Comparison of ENCODE assay signal across 10 cellular contexts in genomic region chr14:54642950-54643695, GRCh38.
A peak's percentile ranks its signal among the peaks of the same experiment; 100 is the strongest.
DNase-seq lines count a peak whose midpoint lies in the region; ATAC-seq and TF ChIP-seq lines count a peak whose summit lies in the region.
"Had no signal": no experiment of that assay in that cellular context is flagged by ENCODE, and none has a peak within 500 bp of the region (broad histone marks: within the 10 kb centered on the region; RNA-seq: fewer than 3 reads in every experiment).

No MANE protein-coding gene starts in this region.

- TF ChIP-seq CTCF in OCI-LY1 (IDR thresholded peaks at IDR 0.05; ENCODE audit: low read length) (peak; percentile 38; the same call in 1 of the 2 replicates), smooth muscle cell (IDR thresholded peaks at IDR 0.05; ENCODE audit: borderline replicate concordance, insufficient read depth, poor library complexity, severe bottlenecking) (peak; percentile 25), tibial artery (IDR thresholded peaks at IDR 0.05) (peak in 1 of 2 experiments; percentile 14)

- no peaks in the 10 kb centered on the region for H3K9me3 ChIP-seq in OCI-LY1 (ENCODE audit: low read length)
- H3K9me3 ChIP-seq in smooth muscle cell (replicated peaks; ENCODE audit: low read depth): no peaks in the 10 kb centered on the region
- no peaks in the 10 kb centered on the region for H3K9me3 ChIP-seq in tibial artery

- H3K36me3 ChIP-seq in OCI-LY1 (ENCODE audit: insufficient read depth, low read length): no peaks in the 10 kb centered on the region
- H3K36me3 ChIP-seq in smooth muscle cell (ENCODE audit: low read depth): no peaks in the 10 kb centered on the region
- H3K36me3 ChIP-seq in tibial artery: no peaks in the 10 kb centered on the region

- no peaks in the 10 kb centered on the region for H3K27me3 ChIP-seq in OCI-LY1 (ENCODE audit: insufficient read depth, low read length)
- no peaks in the 10 kb centered on the region for H3K27me3 ChIP-seq in smooth muscle cell (ENCODE audit: low read depth)
- H3K27me3 ChIP-seq in tibial artery: no peaks in the 10 kb centered on the region

- peak; percentile 18 for DNase-seq in NCI-H82 (lab: John Stamatoyannopoulos, UW)
- no peak for DNase-seq in NCI-H82 treated with DMSO at 0.1 percent for 48 hours (lab: John Stamatoyannopoulos, UW; ENCODE audit: unreplicated experiment)
- peak; percentile 23 for DNase-seq in fibroblast of gingiva (ENCODE audit: low read depth)
- no peak for DNase-seq in smooth muscle cell (lab: John Stamatoyannopoulos, UW; ENCODE audit: unreplicated experiment)
- DNase-seq in tibial artery: no peak
- DNase-seq in NCI-H446 treated with DMSO at 0.1 percent for 48 hours (lab: John Stamatoyannopoulos, UW): no peak
- DNase-seq: activated B cell treated with CpG ODN at 0.5 μM for 24 hours had no signal

- no peak overlapping the region for H3K4me3 ChIP-seq in OCI-LY1 (ENCODE audit: low read depth, low read length, poor library complexity, severe bottlenecking)
- H3K4me3 ChIP-seq in smooth muscle cell: no peak overlapping the region
- H3K4me3 ChIP-seq in tibial artery: no peak overlapping the region

- intact Hi-C loops in tibial artery (cut with DNase I; ENCODE audit: low total_unique reads): no loop called here

- no peaks in the 10 kb centered on the region for H4K20me1 ChIP-seq in OCI-LY1 (ENCODE audit: insufficient read depth, low read length)
- no peaks in the 10 kb centered on the region for H4K20me1 ChIP-seq in smooth muscle cell (ENCODE audit: low read depth)

- H3K9me2 ChIP-seq in OCI-LY1 (ENCODE audit: low read depth, low read length): no peaks in the 10 kb centered on the region

- H3K27ac ChIP-seq in OCI-LY1 (ENCODE audit: low read depth, low read length, poor library complexity, severe bottlenecking) (no peak overlapping the region), smooth muscle cell (ENCODE audit: low read depth) (peak overlapping the region; percentile 78), tibial artery (no peak overlapping the region)
- H3K27ac ChIP-seq: KMS-11 had no signal

- no peak overlapping the region for H2AFZ ChIP-seq in OCI-LY1 (ENCODE audit: low read length)
- no peak overlapping the region for H2AFZ ChIP-seq in smooth muscle cell (ENCODE audit: low read depth)

- no peaks in the 10 kb centered on the region for H3F3A ChIP-seq in OCI-LY1 (ENCODE audit: insufficient read depth, low read length)
- H3F3A ChIP-seq in smooth muscle cell (ENCODE audit: low read depth): peaks cover 21% of the 10 kb centered on the region

- no peak for ATAC-seq in HG03039 (IDR thresholded peaks at IDR 0.05; ENCODE audit: unreplicated experiment)

- H3K4me1 ChIP-seq in OCI-LY1 (ENCODE audit: insufficient read depth, low read length, severe bottlenecking) (no peaks in the 10 kb centered on the region), smooth muscle cell (ENCODE audit: low read depth) (peaks cover 40% of the 10 kb centered on the region), tibial artery (peaks cover 0 to 72% (median 14%) of the 10 kb centered on the region in 4 donors)

- no peaks in the 10 kb centered on the region for H3K79me2 ChIP-seq in OCI-LY1 (ENCODE audit: insufficient read depth, low read length)
- peaks cover 95% of the 10 kb centered on the region for H3K79me2 ChIP-seq in smooth muscle cell (ENCODE audit: low read depth)

- 26% methylated on average over 7 of the region's 7 CpGs for WGBS in smooth muscle cell (ENCODE audit: low lambda C conversion rate)

- H3K9ac ChIP-seq in OCI-LY1 (ENCODE audit: low read length): no peak overlapping the region
- no peak overlapping the region for H3K9ac ChIP-seq in smooth muscle cell (ENCODE audit: low read depth)
- H3K9ac ChIP-seq: KMS-11 had no signal

- H3K4me2 ChIP-seq in OCI-LY1 (ENCODE audit: low read length): no peak overlapping the region
- H3K4me2 ChIP-seq in smooth muscle cell: peak overlapping the region; percentile 35
- H3K4me2 ChIP-seq: KMS-11 had no signal

Comparison
In these comparisons a context has a peak if more than half of its experiments do, and no peak if none do; other contexts are left out.
1. DNase-seq: peak in NCI-H82 (single experiment) and fibroblast of gingiva (single experiment); none in NCI-H82 treated with DMSO at 0.1 percent for 48 hours (single experiment), smooth muscle cell (single experiment), tibial artery (0 of 2) and NCI-H446 treated with DMSO at 0.1 percent for 48 hours (single experiment).